Comparison of ENCODE assay signal across 16 cellular contexts in the genomic region with DNA sequence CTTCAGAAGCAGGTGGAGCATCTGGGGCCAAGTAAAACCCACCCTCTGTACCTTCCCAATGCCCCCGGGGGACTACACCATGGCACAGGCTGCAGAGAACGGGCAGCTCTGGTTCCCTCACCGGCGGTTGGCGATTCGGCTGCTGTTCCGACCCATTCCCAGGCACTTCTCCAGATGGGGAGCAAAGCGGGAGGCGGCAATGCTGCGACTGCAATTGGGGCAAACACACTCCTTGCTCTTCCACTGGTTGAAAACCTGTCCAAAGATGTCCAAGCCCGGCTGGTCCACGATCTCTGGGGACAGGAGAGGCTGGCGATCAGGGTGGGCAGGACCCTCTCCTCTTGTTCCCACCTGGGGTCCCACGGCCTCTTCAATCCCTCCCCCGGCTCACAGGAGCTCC. TPM values are rescaled to one million over a fixed set of nuclear protein-coding genes. Genes with fewer than 3 reads are reported as not detected.
DNase-seq lines count a peak whose midpoint lies in the region; ATAC-seq, FAIRE-seq and TF ChIP-seq lines count a peak whose summit lies in the region.
"Had no signal": no experiment of that assay in that cellular context is flagged by ENCODE, and none has a peak within 500 bp of the region (broad histone marks: within the 10 kb centered on the region; RNA-seq: fewer than 3 reads in every experiment).

No MANE protein-coding gene starts in this region.

- H3K4me2 ChIP-seq in SK-N-SH = peak overlapping the region; percentile 86; the same call in 1 of the 2 replicates

- no peaks in the 10 kb centered on the region for H3K9me2 ChIP-seq in SK-N-SH

- ATAC-seq in SK-N-SH treated with all-trans-retinoic acid at 6 μM for 48 hours (no peak), T-helper 17 cell (no peak)
- no peak for ATAC-seq in stimulated activated effector memory CD8-positive, alpha-beta T cell treated with anti-CD3 and anti-CD28 coated beads, Interleukin-12 subunit alpha, Interleukin-12 subunit beta, amount 100 ng/mL, for 72 hours

- peaks cover 11% of the 10 kb centered on the region for H3F3A ChIP-seq in SK-N-SH (replicated peaks; ENCODE audit: insufficient read depth)

- H3K27ac ChIP-seq in SK-N-SH (ENCODE audit: low read depth in 2 of 2, low read length in 1 of 2) (no peak overlapping the region), esophagus muscularis mucosa (replicated peaks in 1 of 4) (peak overlapping the region; percentile 98 to 100 (median 99)), small intestine (ENCODE audit: low read depth in 1 of 2, low read length in 1 of 2) (no peak overlapping the region), right atrium auricular region (no peak overlapping the region)

- no peaks in the 10 kb centered on the region for H3K27me3 ChIP-seq in SK-N-SH (ENCODE audit: insufficient read depth)
- no peaks in the 10 kb centered on the region for H3K27me3 ChIP-seq in esophagus muscularis mucosa
- H3K27me3 ChIP-seq in small intestine (ENCODE audit: control insufficient read depth in 2 of 2, insufficient read depth in 2 of 2, low read length in 2 of 2) = no peaks in the 10 kb centered on the region
- H3K27me3 ChIP-seq in right atrium auricular region = no peaks in the 10 kb centered on the region
- H3K27me3 ChIP-seq: esophagus squamous epithelium, suprapubic skin had no signal

- peaks cover 26% of the 10 kb centered on the region for H3K4me1 Mint-ChIP-seq in T-helper 17 cell
- peaks cover 24% of the 10 kb centered on the region for H3K4me1 Mint-ChIP-seq in stimulated activated effector memory CD8-positive, alpha-beta T cell treated with anti-CD3 and anti-CD28 coated beads, Interleukin-12 subunit alpha, Interleukin-12 subunit beta, amount 100 ng/mL, for 72 hours

- POLR2A ChIA-PET in SK-N-SH (lab: Yijun Ruan, JAX) = no interaction called here

- H3K9ac ChIP-seq in SK-N-SH = 0 out of 2 replicates have a peak overlapping the region, but pooled peaks have one; percentile 96

- no peak for TF ChIP-seq RAD21 in SK-N-SH (IDR thresholded peaks at IDR 0.05; ENCODE audit: low read length)

- TF ChIP-seq POLR2A in esophagus muscularis mucosa (IDR thresholded peaks at IDR 0.05; ENCODE audit: low read depth) = no peak

- H3K36me3 ChIP-seq in SK-N-SH (replicated peaks in 1 of 2; ENCODE audit: control insufficient read depth in 1 of 2, insufficient read depth in 2 of 2, low read length in 1 of 2) = peaks cover 37 to 50% of the 10 kb centered on the region in 2 experiments
- H3K36me3 ChIP-seq in esophagus muscularis mucosa = peaks cover 24 to 55% (median 54%) of the 10 kb centered on the region in 4 donors
- H3K36me3 ChIP-seq in small intestine (ENCODE audit: control insufficient read depth in 2 of 2, insufficient read depth in 2 of 2, low read length in 2 of 2) = peaks cover 11 to 22% of the 10 kb centered on the region in 2 donors
- peaks cover 41% of the 10 kb centered on the region for H3K36me3 ChIP-seq in right atrium auricular region

- in situ Hi-C loops in G401 (cut with HindIII; ENCODE audit: low sequenced_read_pairs) = no loop called here

- no peak overlapping the region for H3K4me3 ChIP-seq in SK-N-SH (ENCODE audit: low read depth in 2 of 2, low read length in 1 of 2)
- no peak overlapping the region for H3K4me3 ChIP-seq in esophagus muscularis mucosa
- H3K4me3 ChIP-seq in small intestine (ENCODE audit: low read depth in 1 of 2, low read length in 2 of 2) = no peak overlapping the region
- H3K4me3 ChIP-seq in right atrium auricular region = no peak overlapping the region
- H3K4me3 ChIP-seq: suprapubic skin had no signal

- WGBS in SK-N-SH (ENCODE audit: low lambda C conversion rate) = 85% methylated on average over 8 of the region's 15 CpGs
- 89% methylated on average over 8 of the region's 15 CpGs for whole genome bisulfite sequencing in esophagus muscularis mucosa
- WGBS in small intestine, 3 donors = 93 to 96% (median 93%) methylated on average over 15 of the region's 15 CpGs

- DNase-seq in SK-N-SH = no peak
- DNase-seq in T-helper 17 cell = no peak
- no peak for DNase-seq in esophagus muscularis mucosa (ENCODE audit: extremely low spot score)
- DNase-seq in stimulated activated effector memory CD8-positive, alpha-beta T cell treated with anti-CD3 and anti-CD28 coated beads, Interleukin-12 subunit alpha, Interleukin-12 subunit beta, amount 100 ng/mL, for 72 hours (ENCODE audit: low spot score in 2 of 2) = no peak
- no peak for DNase-seq in small intestine
- DNase-seq in G401 (ENCODE audit: low spot score) = no peak
- DNase-seq in right atrium auricular region (ENCODE audit: low spot score) = no peak
- DNase-seq: esophagus squamous epithelium, NCI-H1092, retina had no signal

- no peak for FAIRE-seq in small intestine (lab: Jason Lieb, UNC)
- FAIRE-seq: GM12891, GM19239 had no signal

- H3K27me3 Mint-ChIP-seq in T-helper 17 cell = no peaks in the 10 kb centered on the region

- H3K9me3 Mint-ChIP-seq in stimulated activated effector memory CD8-positive, alpha-beta T cell treated with anti-CD3 and anti-CD28 coated beads, Interleukin-12 subunit alpha, Interleukin-12 subunit beta, amount 100 ng/mL, for 72 hours = no peaks in the 10 kb centered on the region

- no peaks in the 10 kb centered on the region for H4K20me1 ChIP-seq in SK-N-SH (ENCODE audit: insufficient read depth)

- peak overlapping the region; percentile 93 for H3K27ac Mint-ChIP-seq in T-helper 17 cell
- H3K27ac Mint-ChIP-seq in stimulated activated effector memory CD8-positive, alpha-beta T cell treated with anti-CD3 and anti-CD28 coated beads, Interleukin-12 subunit alpha, Interleukin-12 subunit beta, amount 100 ng/mL, for 72 hours = peak overlapping the region; percentile 89

- no peak overlapping the region for H3K4me3 Mint-ChIP-seq in T-helper 17 cell
- H3K4me3 Mint-ChIP-seq in stimulated activated effector memory CD8-positive, alpha-beta T cell treated with anti-CD3 and anti-CD28 coated beads, Interleukin-12 subunit alpha, Interleukin-12 subunit beta, amount 100 ng/mL, for 72 hours = peak overlapping the region; percentile 79

- CTCF ChIA-PET in SK-N-SH (lab: Yijun Ruan, JAX) = interaction anchor here (0.8 to 2.4 kb wide), 3 partner anchors 29 to 154 kb away, joined by 3 to 16 read pairs (median 8); no protein-coding TSS in a partner anchor

- no peak overlapping the region for H2AFZ ChIP-seq in SK-N-SH (ENCODE audit: low read depth)

- peaks cover 8 to 23% of the 10 kb centered on the region in 2 experiments; a peak in 2 of 4 replicates for H3K4me1 ChIP-seq in SK-N-SH (ENCODE audit: control insufficient read depth in 1 of 2, insufficient read depth in 2 of 2, low read depth in 1 of 2, low read length in 1 of 2)
- peaks cover 17 to 37% (median 31%) of the 10 kb centered on the region in 4 donors for H3K4me1 ChIP-seq in esophagus muscularis mucosa
- peaks cover 0 to 3% of the 10 kb centered on the region in 2 donors for H3K4me1 ChIP-seq in small intestine (ENCODE audit: control insufficient read depth in 2 of 2, insufficient read depth in 1 of 2, low read depth in 1 of 2, low read length in 1 of 2)
- H3K4me1 ChIP-seq in right atrium auricular region = peaks cover 0 to 30% of the 10 kb centered on the region in 2 donors

- intact Hi-C loops in esophagus muscularis mucosa (cut with DNase I) = no loop called here

- peaks cover 48% of the 10 kb centered on the region for H3K79me2 ChIP-seq in SK-N-SH (ENCODE audit: insufficient read depth)

- TF ChIP-seq EP300 in SK-N-SH (IDR thresholded peaks at IDR 0.05; ENCODE audit: borderline replicate concordance in 1 of 2, low read depth in 1 of 2, low read length in 1 of 2) (no peak), esophagus muscularis mucosa (IDR thresholded peaks at IDR 0.05) (no peak)

- TF ChIP-seq CTCF in SK-N-SH (IDR thresholded peaks at IDR 0.05) (no peak), esophagus muscularis mucosa (IDR thresholded peaks at IDR 0.05) (no peak), right atrium auricular region (IDR thresholded peaks at IDR 0.05) (no peak)

- H3K9me3 ChIP-seq in SK-N-SH (no peaks in the 10 kb centered on the region), T-helper 17 cell (ENCODE audit: control insufficient read depth, low read length, poor library complexity, severe bottlenecking) (no peaks in the 10 kb centered on the region), esophagus muscularis mucosa (no peaks in the 10 kb centered on the region), small intestine (ENCODE audit: control insufficient read depth, low read depth) (no peaks in the 10 kb centered on the region), right atrium auricular region (no peaks in the 10 kb centered on the region)
- H3K9me3 ChIP-seq: esophagus squamous epithelium, suprapubic skin had no signal

- peaks cover 2% of the 10 kb centered on the region for H3K36me3 Mint-ChIP-seq in T-helper 17 cell (ENCODE audit: low read depth)
- peaks cover 62% of the 10 kb centered on the region for H3K36me3 Mint-ChIP-seq in stimulated activated effector memory CD8-positive, alpha-beta T cell treated with anti-CD3 and anti-CD28 coated beads, Interleukin-12 subunit alpha, Interleukin-12 subunit beta, amount 100 ng/mL, for 72 hours

RNA-seq across cellular contexts. Expression of a gene that starts 2.6 kb away (rescaled TPM):
- 47.7 and 57.9 TPM in 2 replicates for polyA plus RNA-seq in SK-N-SH (2012; rRNA removed)
- polyA plus RNA-seq in SK-N-SH (2012; cell fraction: cytosol; rRNA removed) = 40.2 and 42.2 TPM in 2 replicates
- polyA plus RNA-seq in SK-N-SH (2012; cell fraction: nucleus; rRNA removed) = 140 and 171 TPM in 2 replicates
- total RNA-seq in T-helper 17 cell = 10 to 100 TPM; 97.1 to 97.5 TPM
- 10 to 100 TPM; 41.9 to 72.6 (median 50.0) TPM for total RNA-seq in esophagus muscularis mucosa
- 10 to 100 TPM; 40.3 to 44.1 (median 43.2) TPM for polyA plus RNA-seq in small intestine
- total RNA-seq in G401 (2014; rRNA removed; shearing (Covaris generic)) = 53.8 and 68.3 TPM in 2 replicates
- 10 to 100 TPM; 24.5 to 38.9 TPM for total RNA-seq in right atrium auricular region

RNA-seq across cellular contexts. Expression of a gene that starts 10.3 kb away (rescaled TPM):
- polyA plus RNA-seq in SK-N-SH (2012; rRNA removed) (49.5 and 62.2 TPM in 2 replicates), small intestine (10 to 100 TPM; 28.7 to 34.9 (median 29.7) TPM)
- 22.1 and 29.1 TPM in 2 replicates for polyA plus RNA-seq in SK-N-SH (2012; cell fraction: cytosol; rRNA removed)
- 195 and 198 TPM in 2 replicates for polyA plus RNA-seq in SK-N-SH (2012; cell fraction: nucleus; rRNA removed)
- total RNA-seq in T-helper 17 cell (10 to 100 TPM; 52.2 to 53.1 TPM), esophagus muscularis mucosa (10 to 100 TPM; 25.3 to 50.3 (median 33.4) TPM), right atrium auricular region (10 to 100 TPM; 26.4 to 26.6 TPM)
- 27.1 and 34.5 TPM in 2 replicates for total RNA-seq in G401 (2014; rRNA removed; shearing (Covaris generic))

RNA-seq across cellular contexts. Expression of a gene that starts 22.4 kb away (rescaled TPM):
- polyA plus RNA-seq in SK-N-SH (2012; rRNA removed) = 33.4 and 37.2 TPM in 2 replicates
- 32.7 and 34.7 TPM in 2 replicates for polyA plus RNA-seq in SK-N-SH (2012; cell fraction: cytosol; rRNA removed)
- polyA plus RNA-seq in SK-N-SH (2012; cell fraction: nucleus; rRNA removed) = 51.1 and 56.2 TPM in 2 replicates
- total RNA-seq in T-helper 17 cell = 100 to 1,000 TPM; 121 to 140 TPM
- total RNA-seq in esophagus muscularis mucosa = 10 to 100 TPM; 48.7 to 78.8 (median 66.1) TPM
- polyA plus RNA-seq in small intestine = 10 to 100 TPM; 32.7 to 39.0 (median 37.3) TPM
- 81.4 and 110 TPM in 2 replicates for total RNA-seq in G401 (2014; rRNA removed; shearing (Covaris generic))
- 10 to 100 TPM; 39.3 to 42.3 TPM for total RNA-seq in right atrium auricular region

RNA-seq across cellular contexts. Expression of a gene that starts 26.6 kb away (rescaled TPM):
- not detected in 2 replicates for polyA plus RNA-seq in SK-N-SH (2012; rRNA removed)
- 0.01 and 0.03 TPM in 2 replicates for polyA plus RNA-seq in SK-N-SH (2012; cell fraction: cytosol; rRNA removed)
- polyA plus RNA-seq in SK-N-SH (2012; cell fraction: nucleus; rRNA removed) = 0.14 TPM in 2 replicates
- not detected for total RNA-seq in T-helper 17 cell
- total RNA-seq in esophagus muscularis mucosa = 10 to 100 TPM in 1 of 4 donors, 1 to 10 TPM in 3; 3.3 to 10.8 (median 6.0) TPM
- under 1 TPM in 1 of 3 donors, not detected in 2; 0.15 TPM for polyA plus RNA-seq in small intestine
- total RNA-seq in G401 (2014; rRNA removed; shearing (Covaris generic)) = not detected in 2 replicates
- total RNA-seq in right atrium auricular region = 1 to 10 TPM; 8.3 TPM
- total RNA-seq: H4, NCI-H460, suprapubic skin had no signal

RNA-seq across cellular contexts. Expression of a gene that starts 55.4 kb away (rescaled TPM):
- polyA plus RNA-seq in SK-N-SH (2012; rRNA removed) (3.2 and 4.0 TPM in 2 replicates), small intestine (1 to 10 TPM in 2 of 3 donors, not detected in 1; 1.4 to 2.3 TPM)
- polyA plus RNA-seq in SK-N-SH (2012; cell fraction: cytosol; rRNA removed) = 1.3 and 2.0 TPM in 2 replicates
- polyA plus RNA-seq in SK-N-SH (2012; cell fraction: nucleus; rRNA removed) = 10.1 TPM in 2 replicates
- total RNA-seq in T-helper 17 cell (1 to 10 TPM; 2.6 to 5.7 TPM), esophagus muscularis mucosa (1 to 10 TPM; 1.7 to 4.6 (median 2.6) TPM), right atrium auricular region (under 1 TPM; 0.59 to 0.94 TPM)
- total RNA-seq in G401 (2014; rRNA removed; shearing (Covaris generic)) = 7.6 and 9.9 TPM in 2 replicates

Comparison
In these comparisons a context has a peak if more than half of its experiments do, and no peak if none do; other contexts are left out.
1. H3K27ac ChIP-seq: peak in esophagus muscularis mucosa (4 of 4); none in SK-N-SH (0 of 2), small intestine (0 of 2) and right atrium auricular region (0 of 2).